Comparison of ENCODE assay signal across 8 cellular contexts in genomic region chr15:85296615-85297402, GRCh38.
DNase-seq lines count a peak whose midpoint lies in the region; ATAC-seq and TF ChIP-seq lines count a peak whose summit lies in the region.

No MANE protein-coding gene starts in this region.

- ATAC-seq in GM21825 (IDR thresholded peaks at IDR 0.05; ENCODE audit: unreplicated experiment) (peak; percentile 88), upper lobe of left lung (ENCODE audit: low FRiP score in 2 of 2) (peak; percentile 94 to 95)

- H3K27me3 ChIP-seq in parathyroid adenoma (ENCODE audit: control insufficient read depth, insufficient read depth, low read length) (no peaks in the 10 kb centered on the region), upper lobe of left lung (no peaks in the 10 kb centered on the region)

- peak overlapping the region; percentile 37 for H3K4me3 ChIP-seq in parathyroid adenoma (ENCODE audit: low read depth, low read length)
- peak overlapping the region in 3 of 4 donors; percentile 7 to 26 (median 24) for H3K4me3 ChIP-seq in upper lobe of left lung

- H3K79me2 ChIP-seq in parathyroid adenoma: no peaks in the 10 kb centered on the region

- H3K4me1 ChIP-seq in parathyroid adenoma (no peaks in the 10 kb centered on the region), upper lobe of left lung (peaks cover 4 to 9% (median 4%) of the 10 kb centered on the region in 4 donors)

- in situ Hi-C loops in G401 (cut with HindIII; ENCODE audit: low sequenced_read_pairs): no loop called here

- no peaks in the 10 kb centered on the region for H3K9me3 ChIP-seq in parathyroid adenoma (ENCODE audit: control insufficient read depth, low read length)
- H3K9me3 ChIP-seq in upper lobe of left lung: no peaks in the 10 kb centered on the region

- H3K4me2 ChIP-seq in parathyroid adenoma (ENCODE audit: low read length): peak overlapping the region; percentile 38

- TF ChIP-seq POLR2A in upper lobe of left lung (IDR thresholded peaks at IDR 0.05): no peak

- TF ChIP-seq CTCF in parathyroid adenoma (IDR thresholded peaks at IDR 0.05): no peak
- TF ChIP-seq CTCF in upper lobe of left lung (IDR thresholded peaks at IDR 0.05): peak; percentile 58 to 82 (median 74)

- no peak overlapping the region for H2AFZ ChIP-seq in parathyroid adenoma

- H3K9ac ChIP-seq in parathyroid adenoma: no peak overlapping the region

- TF ChIP-seq EP300 in upper lobe of left lung (IDR thresholded peaks at IDR 0.05): no peak

- 18 to 22% methylated on average over 14 of the region's 14 CpGs for WGBS in upper lobe of left lung, 2 donors

- DNase-seq in G401 (ENCODE audit: low spot score) (peak; percentile 76), LHCN-M2 (ENCODE audit: low read depth) (peak; percentile 77), SHP77 (lab: John Stamatoyannopoulos, UW) (peak; percentile 75 to 81), germinal center (ENCODE audit: low spot score) (peak; percentile 80), upper lobe of left lung (peak in 1 of 2 donors; percentile 78)
- peak; percentile 61 for DNase-seq in activated gamma-delta T cell treated with anti-CD3 and anti-CD28 coated beads, Interleukin-2, amount 50 U/mL, for 16 hours (ENCODE audit: low read depth)

- no peaks in the 10 kb centered on the region for H3K36me3 ChIP-seq in parathyroid adenoma (ENCODE audit: control insufficient read depth, insufficient read depth, low read length)
- no peaks in the 10 kb centered on the region for H3K36me3 ChIP-seq in upper lobe of left lung

- H3K27ac ChIP-seq in parathyroid adenoma (no peak overlapping the region), upper lobe of left lung (peak overlapping the region in 1 of 4 donors; percentile 36)
